29 cellular contexts compared by ENCODE assay signal in genomic region chr6:51526049-51526448, GRCh38.
"Had no signal": no experiment of that assay in that cellular context is flagged by ENCODE, and none has a peak within 500 bp of the region (broad histone marks: within the 10 kb centered on the region; RNA-seq: fewer than 3 reads in every experiment).

No MANE protein-coding gene starts in this region.

- H3K9me3 ChIP-seq: ascending aorta, colonic mucosa, esophagus squamous epithelium had no signal

- H3K4me3 ChIP-seq: ascending aorta, breast epithelium, cardiac muscle cell, colonic mucosa, esophagus squamous epithelium, gastroesophageal sphincter, heart right ventricle, hepatocyte had no signal

- H2AFZ ChIP-seq: hepatocyte had no signal

- DNase-seq: activated CD4-positive, alpha-beta memory T cell treated with anti-CD3 and anti-CD28 coated beads for 36 hours; activated CD4-positive, alpha-beta T cell treated with anti-CD3 and anti-CD28 coated beads for 36 hours; activated CD4-positive, alpha-beta T cell treated with anti-CD3 and anti-CD28 coated beads, Interleukin-2, amount 10 ng/mL, durations not matched to agents 24 days and 14 days; activated CD4-positive, CD25-positive, alpha-beta regulatory T cell; activated CD4-positive, CD25-positive, alpha-beta regulatory T cell treated with anti-CD3 and anti-CD28 coated beads, Interleukin-2, amount 50 U/mL, for 72 hours; activated CD8-positive, alpha-beta memory T cell treated with anti-CD3 and anti-CD28 coated beads, Interleukin-2, amount 50 U/mL, for 48 hours; activated CD8-positive, alpha-beta T cell treated with anti-CD3 and anti-CD28 coated beads, Interleukin-2, amount 10 ng/mL, durations not matched to agents 7 days and 5 days; activated gamma-delta T cell; activated naive CD4-positive, alpha-beta T cell; activated naive CD4-positive, alpha-beta T cell treated with anti-CD3 and anti-CD28 coated beads, Interleukin-2, amount 10 ng/mL, durations not matched to agents 7 days and 5 days; activated naive CD8-positive, alpha-beta T cell treated with anti-CD3 and anti-CD28 coated beads, Interleukin-2, amount 10 ng/mL, durations not matched to agents 7 days and 5 days; activated T-cell treated with anti-CD3 and anti-CD28 coated beads for 4 hours; activated T-cell treated with anti-CD3 and anti-CD28 coated beads, Interleukin-2, amount 50 U/mL, for 24 hours; activated T-cell treated with anti-CD3 and anti-CD28 coated beads, Interleukin-2, amount 50 U/mL, for 72 hours; central memory CD4-positive, alpha-beta T cell; cerebellar nuclear complex; colonic mucosa; effector CD8-positive, alpha-beta T cell; esophagus squamous epithelium; foreskin melanocyte; heart right ventricle; T1000 had no signal

- H3K79me2 ChIP-seq: hepatocyte had no signal

- ATAC-seq: activated CD4-positive, alpha-beta T cell treated with anti-CD3 and anti-CD28 coated beads for 36 hours; activated CD8-positive, alpha-beta T cell treated with anti-CD3 and anti-CD28 coated beads, Interleukin-2, amount 10 ng/mL, durations not matched to agents 7 days and 5 days; activated naive CD4-positive, alpha-beta T cell treated with anti-CD3 and anti-CD28 coated beads, Interleukin-2, amount 50 U/mL, for 72 hours; activated T-cell treated with anti-CD3 and anti-CD28 coated beads, Interleukin-2, amount 50 U/mL, for 72 hours; gastroesophageal sphincter; heart right ventricle had no signal

- H3K27me3 ChIP-seq: ascending aorta, breast epithelium, cardiac muscle cell, colonic mucosa, esophagus squamous epithelium, gastroesophageal sphincter, heart right ventricle, hepatocyte had no signal

- H3K36me3 ChIP-seq: ascending aorta, breast epithelium, cardiac muscle cell, colonic mucosa, esophagus squamous epithelium, gastroesophageal sphincter, heart right ventricle had no signal

- H3K4me2 ChIP-seq: hepatocyte had no signal

- H3K27ac ChIP-seq: ascending aorta, breast epithelium, cardiac muscle cell, colonic mucosa, epithelial cell of prostate, esophagus squamous epithelium, gastroesophageal sphincter, heart right ventricle, hepatocyte had no signal

- H3K4me1 ChIP-seq: ascending aorta, breast epithelium, colonic mucosa, esophagus squamous epithelium, gastroesophageal sphincter, heart right ventricle had no signal
